Comparison of ENCODE assay signal across 23 cellular contexts in genomic region chr6:168583821-168584220, GRCh38.
DNase-seq lines count a peak whose midpoint lies in the region; ATAC-seq and TF ChIP-seq lines count a peak whose summit lies in the region.
"Had no signal": no experiment of that assay in that cellular context is flagged by ENCODE, and none has a peak within 500 bp of the region (broad histone marks: within the 10 kb centered on the region; RNA-seq: fewer than 3 reads in every experiment).

No MANE protein-coding gene starts in this region.

- intact Hi-C loops in lower lobe of right lung (cut with DNase I), result no loop called here
- intact Hi-C loops in sciatic nerve (cut with DNase I), result no loop called here
- intact Hi-C loops in vagina (cut with DNase I), result no loop called here

- H3K4me3 ChIP-seq in lower lobe of right lung (no peak overlapping the region), vagina (no peak overlapping the region)
- H3K4me3 ChIP-seq: adrenal gland, colonic mucosa, SJCRH30 had no signal

- H3K36me3 ChIP-seq in lower lobe of right lung, result no peaks in the 10 kb centered on the region
- no peaks in the 10 kb centered on the region for H3K36me3 ChIP-seq in vagina
- H3K36me3 ChIP-seq: adrenal gland, colonic mucosa, SJCRH30 had no signal

- CTCF ChIA-PET in activated naive CD4-positive, alpha-beta T cell treated with anti-CD3 and anti-CD28 coated beads, Interleukin-2, amount 10 ng/mL, durations not matched to agents 7 days and 5 days (lab: Charles Lee), result no interaction called here

- ATAC-seq in lower lobe of right lung (peak; percentile 77 to 85), sciatic nerve (peak; percentile 66), GM19035 (IDR thresholded peaks at IDR 0.05; ENCODE audit: unreplicated experiment) (no peak)
- ATAC-seq: activated CD4-positive, CD25-positive, alpha-beta regulatory T cell treated with anti-CD3 and anti-CD28 coated beads, Interleukin-2, amount 50 U/mL, for 24 hours; activated CD8-positive, alpha-beta T cell treated with anti-CD3 and anti-CD28 coated beads for 36 hours had no signal

- H3K4me1 ChIP-seq in lower lobe of right lung (peaks cover 16% of the 10 kb centered on the region), vagina (no peaks in the 10 kb centered on the region)
- H3K4me1 ChIP-seq: adrenal gland, colonic mucosa, SJCRH30 had no signal

- no peaks in the 10 kb centered on the region for H3K9me3 Mint-ChIP-seq in activated naive CD4-positive, alpha-beta T cell treated with anti-CD3 and anti-CD28 coated beads, Interleukin-2, amount 10 ng/mL, durations not matched to agents 7 days and 5 days
- H3K9me3 Mint-ChIP-seq: activated CD8-positive, alpha-beta T cell treated with anti-CD3 and anti-CD28 coated beads for 36 hours; CD8-positive, alpha-beta memory T cell had no signal

- no peaks in the 10 kb centered on the region for H3K27me3 Mint-ChIP-seq in activated naive CD4-positive, alpha-beta T cell treated with anti-CD3 and anti-CD28 coated beads, Interleukin-2, amount 10 ng/mL, durations not matched to agents 7 days and 5 days

- no peak overlapping the region for H3K27ac Mint-ChIP-seq in activated naive CD4-positive, alpha-beta T cell treated with anti-CD3 and anti-CD28 coated beads, Interleukin-2, amount 10 ng/mL, durations not matched to agents 7 days and 5 days
- H3K27ac Mint-ChIP-seq: activated CD8-positive, alpha-beta T cell treated with anti-CD3 and anti-CD28 coated beads for 36 hours; CD8-positive, alpha-beta memory T cell had no signal

- no peaks in the 10 kb centered on the region for H3K4me1 Mint-ChIP-seq in activated naive CD4-positive, alpha-beta T cell treated with anti-CD3 and anti-CD28 coated beads, Interleukin-2, amount 10 ng/mL, durations not matched to agents 7 days and 5 days
- H3K4me1 Mint-ChIP-seq: CD8-positive, alpha-beta memory T cell had no signal

- TF ChIP-seq CTCF in lower lobe of right lung (IDR thresholded peaks at IDR 0.05), result no peak
- no peak for TF ChIP-seq CTCF in vagina (IDR thresholded peaks at IDR 0.05)

- no peak for TF ChIP-seq POLR2A in vagina (IDR thresholded peaks at IDR 0.05)

- H3K9me3 ChIP-seq in lower lobe of right lung, result no peaks in the 10 kb centered on the region
- no peaks in the 10 kb centered on the region for H3K9me3 ChIP-seq in vagina
- H3K9me3 ChIP-seq: adrenal gland, colonic mucosa, SJCRH30 had no signal

- peak; percentile 12 for DNase-seq in activated CD8-positive, alpha-beta memory T cell treated with anti-CD3 and anti-CD28 coated beads, Interleukin-2, amount 50 U/mL, for 48 hours
- DNase-seq in activated CD8-positive, alpha-beta memory T cell treated with anti-CD3 and anti-CD28 coated beads, Interleukin-2, amount 50 U/mL, for 4 hours, result no peak
- no peak for DNase-seq in lower lobe of right lung
- no peak for DNase-seq in sciatic nerve (ENCODE audit: low spot score)
- DNase-seq in NCI-H1092 (lab: John Stamatoyannopoulos, UW), result no peak
- DNase-seq in activated naive CD4-positive, alpha-beta T cell treated with anti-CD3 and anti-CD28 coated beads, Interleukin-2, amount 10 ng/mL, durations not matched to agents 7 days and 5 days, result no peak
- DNase-seq in vagina (ENCODE audit: extremely low spot score in 2 of 2), result no peak
- DNase-seq: 8988T; activated CD8-positive, alpha-beta T cell treated with anti-CD3 and anti-CD28 coated beads for 36 hours; activated gamma-delta T cell; adrenal gland; AML-193; CD8-positive, alpha-beta memory T cell; colonic mucosa; KG1; NCI-H1694 treated with DMSO at 0.1 percent for 48 hours; NCI-H2171; NCI-H524 treated with DMSO at 0.1 percent for 48 hours; SJCRH30; small intestine; T-helper 1 cell had no signal

- H3K36me3 Mint-ChIP-seq in activated naive CD4-positive, alpha-beta T cell treated with anti-CD3 and anti-CD28 coated beads, Interleukin-2, amount 10 ng/mL, durations not matched to agents 7 days and 5 days, result no peaks in the 10 kb centered on the region
- H3K36me3 Mint-ChIP-seq: CD8-positive, alpha-beta memory T cell had no signal

- no peak overlapping the region for H3K27ac ChIP-seq in lower lobe of right lung
- no peak overlapping the region for H3K27ac ChIP-seq in vagina
- H3K27ac ChIP-seq: adrenal gland, colonic mucosa, SJCRH30 had no signal

- H3K4me3 Mint-ChIP-seq in activated naive CD4-positive, alpha-beta T cell treated with anti-CD3 and anti-CD28 coated beads, Interleukin-2, amount 10 ng/mL, durations not matched to agents 7 days and 5 days, result no peak overlapping the region
- H3K4me3 Mint-ChIP-seq: activated CD8-positive, alpha-beta T cell treated with anti-CD3 and anti-CD28 coated beads for 36 hours; CD8-positive, alpha-beta memory T cell had no signal

- peaks cover 5% of the 10 kb centered on the region for H3K27me3 ChIP-seq in lower lobe of right lung (ENCODE audit: low read depth)
- H3K27me3 ChIP-seq in vagina, result no peaks in the 10 kb centered on the region
- H3K27me3 ChIP-seq: colonic mucosa had no signal
